Comparison of ENCODE assay signal across 1 cellular context in genomic region chr6:44075137-44076015, GRCh38.
TF ChIP-seq lines count a peak whose summit lies in the region.

No MANE protein-coding gene starts in this region.

TF ChIP-seq in K562, 482 proteins besides CTCF, POLR2A, EP300 and RAD21:
- no peak for TF ChIP-seq ZNF79 (CRISPR knock-in tag; IDR thresholded peaks at IDR 0.05; ENCODE audit: low read depth)
- TF ChIP-seq TAF9B (IDR thresholded peaks at IDR 0.05; ENCODE audit: partially characterized antibody): no peak
- 0 out of 2 replicates have a peak, but pooled peaks have one; percentile 35 for TF ChIP-seq ZFP1 (CRISPR knock-in tag; IDR thresholded peaks at IDR 0.05)
- 0 out of 2 replicates have a peak, but pooled peaks have one; percentile 23 for TF ChIP-seq NR4A1 (CRISPR knock-in tag; IDR thresholded peaks at IDR 0.05)
- TF ChIP-seq NR4A1 (tag; IDR thresholded peaks at IDR 0.05): no peak
- TF ChIP-seq ZNF584 (CRISPR knock-in tag; IDR thresholded peaks at IDR 0.05; ENCODE audit: low read depth): 0 out of 2 replicates have a peak, but pooled peaks have one; percentile 48
- TF ChIP-seq POLR2AphosphoS2 (IDR thresholded peaks at IDR 0.05; ENCODE audit: low read length): no peak
- 0 out of 2 replicates have a peak, but pooled peaks have one; percentile 36 for TF ChIP-seq ZNF431 (CRISPR knock-in tag; IDR thresholded peaks at IDR 0.05)
- TF ChIP-seq ZZZ3 (IDR thresholded peaks at IDR 0.05): no peak
- no peak for TF ChIP-seq ZNF143 (CRISPR knock-in tag; IDR thresholded peaks at IDR 0.05)
